Comparison of ENCODE assay signal across 1 cellular context in the genomic region with DNA sequence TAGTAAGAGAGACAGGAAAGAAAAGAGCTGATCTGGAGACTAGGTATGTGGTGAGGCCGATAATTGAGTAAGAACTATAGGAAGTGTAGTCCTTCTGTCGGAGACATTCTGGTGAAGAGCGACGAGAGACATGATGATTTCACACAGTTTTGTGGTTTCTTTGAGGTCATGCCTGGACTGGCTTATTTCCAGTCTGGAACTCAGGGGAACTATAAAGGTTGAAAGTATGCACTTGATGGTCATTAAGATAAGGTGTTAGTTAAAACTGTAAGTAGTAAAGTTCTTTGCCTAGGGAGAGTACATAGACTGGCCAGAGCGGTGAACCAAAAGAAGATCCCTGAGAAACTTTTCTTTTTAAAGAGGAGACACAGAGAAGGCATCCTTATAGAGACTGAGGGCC.
TF ChIP-seq lines count a peak whose summit lies in the region.

No MANE protein-coding gene starts in this region.

TF ChIP-seq in HEK293, 187 proteins besides CTCF, POLR2A, EP300 and RAD21 (continues in another document):
- TF ChIP-seq, protein P1, sequence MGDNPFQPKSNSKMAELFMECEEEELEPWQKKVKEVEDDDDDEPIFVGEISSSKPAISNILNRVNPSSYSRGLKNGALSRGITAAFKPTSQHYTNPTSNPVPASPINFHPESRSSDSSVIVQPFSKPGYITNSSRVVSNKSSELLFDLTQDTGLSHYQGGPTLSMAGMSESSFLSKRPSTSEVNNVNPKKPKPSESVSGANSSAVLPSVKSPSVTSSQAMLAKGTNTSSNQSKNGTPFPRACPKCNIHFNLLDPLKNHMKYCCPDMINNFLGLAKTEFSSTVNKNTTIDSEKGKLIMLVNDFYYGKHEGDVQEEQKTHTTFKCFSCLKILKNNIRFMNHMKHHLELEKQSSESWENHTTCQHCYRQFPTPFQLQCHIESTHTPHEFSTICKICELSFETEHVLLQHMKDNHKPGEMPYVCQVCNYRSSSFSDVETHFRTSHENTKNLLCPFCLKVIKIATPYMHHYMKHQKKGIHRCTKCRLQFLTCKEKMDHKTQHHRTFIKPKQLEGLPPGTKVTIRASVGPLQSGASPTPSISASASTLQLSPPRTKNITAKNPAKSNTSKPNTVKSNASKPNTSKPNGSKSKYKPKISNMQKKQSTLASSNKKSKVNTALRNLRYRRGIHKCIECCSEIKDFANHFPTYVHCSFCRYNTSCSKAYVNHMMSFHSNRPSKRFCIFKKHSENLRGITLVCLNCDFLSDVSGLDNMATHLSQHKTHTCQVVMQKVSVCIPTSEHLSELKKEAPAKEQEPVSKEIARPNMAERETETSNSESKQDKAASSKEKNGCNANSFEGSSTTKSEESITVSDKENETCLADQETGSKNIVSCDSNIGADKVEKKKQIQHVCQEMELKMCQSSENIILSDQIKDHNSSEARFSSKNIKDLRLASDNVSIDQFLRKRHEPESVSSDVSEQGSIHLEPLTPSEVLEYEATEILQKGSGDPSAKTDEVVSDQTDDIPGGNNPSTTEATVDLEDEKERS (tag by site-specific recombination; IDR thresholded peaks at IDR 0.05), result no peak
- TF ChIP-seq ZNF211 (tag by site-specific recombination; IDR thresholded peaks at IDR 0.05; ENCODE audit: low read depth) (no peak), SP2 (tag by site-specific recombination; IDR thresholded peaks at IDR 0.05) (no peak), ZNF555 (tag by site-specific recombination; conservative IDR thresholded peaks at IDR 0.05) (no peak), ZNF155 (tag by site-specific recombination; IDR thresholded peaks at IDR 0.05) (no peak), ZNF561 (tag by site-specific recombination; IDR thresholded peaks at IDR 0.05; ENCODE audit: borderline replicate concordance) (peak; percentile 71), PATZ1 (tag by site-specific recombination; IDR thresholded peaks at IDR 0.05) (peak; percentile 43), ZNF629 (tag by site-specific recombination; IDR thresholded peaks at IDR 0.05) (peak; percentile 97), ZXDB (tag by site-specific recombination; IDR thresholded peaks at IDR 0.05) (peak; percentile 95), ZNF510 (tag by site-specific recombination; IDR thresholded peaks at IDR 0.05; ENCODE audit: insufficient replicate concordance) (no peak), WT1 (tag by site-specific recombination; IDR thresholded peaks at IDR 0.05) (peak; percentile 83), OSR2 (tag by site-specific recombination; IDR thresholded peaks at IDR 0.05) (peak; percentile 95), KLF8 (tag by site-specific recombination; IDR thresholded peaks at IDR 0.05) (peak; percentile 94), ZNF747 (tag by site-specific recombination; IDR thresholded peaks at IDR 0.05) (no peak), TCF7L2 (IDR thresholded peaks at IDR 0.05; ENCODE audit: borderline replicate concordance, low read depth, low read length) (peak; percentile 95), ZNF404 (tag by site-specific recombination; IDR thresholded peaks at IDR 0.05) (no peak), IKZF3 (tag by site-specific recombination; IDR thresholded peaks at IDR 0.05) (peak; percentile 81), KLF16 (tag by site-specific recombination; IDR thresholded peaks at IDR 0.05) (no peak; the same call in 1 of the 2 replicates), SP3 (tag by site-specific recombination; IDR thresholded peaks at IDR 0.05) (peak; percentile 41), ZBTB44 (tag by site-specific recombination; IDR thresholded peaks at IDR 0.05) (peak; percentile 92), ZSCAN23 (tag by site-specific recombination; IDR thresholded peaks at IDR 0.05) (peak; percentile 85; the same call in 1 of the 2 replicates), ZNF548 (tag by site-specific recombination; IDR thresholded peaks at IDR 0.05) (no peak), GLI2 (tag by site-specific recombination; IDR thresholded peaks at IDR 0.05; ENCODE audit: borderline replicate concordance, low read depth) (peak; percentile 91), SETDB1 (IDR thresholded peaks at IDR 0.05; ENCODE audit: insufficient read length, low read length) (no peak), ZNF391 (tag by site-specific recombination; IDR thresholded peaks at IDR 0.05; ENCODE audit: borderline replicate concordance, low read depth) (peak; percentile 71; the same call in 1 of the 2 replicates), ZNF24 (tag by site-specific recombination; IDR thresholded peaks at IDR 0.05) (peak; percentile 91), TSHZ1 (tag by site-specific recombination; IDR thresholded peaks at IDR 0.05; ENCODE audit: borderline replicate concordance) (peak; percentile 88; the same call in 1 of the 2 replicates), FEZF1 (tag by site-specific recombination; IDR thresholded peaks at IDR 0.05) (peak; percentile 92), ZNF433 (tag by site-specific recombination; IDR thresholded peaks at IDR 0.05; ENCODE audit: low read depth) (no peak), ZNF777 (tag by site-specific recombination; IDR thresholded peaks at IDR 0.05; ENCODE audit: borderline replicate concordance) (no peak), ZFP37 (tag by site-specific recombination; IDR thresholded peaks at IDR 0.05) (peak; percentile 75), ZNF202 (tag by site-specific recombination; IDR thresholded peaks at IDR 0.05; ENCODE audit: borderline replicate concordance) (no peak), ZNF394 (tag by site-specific recombination; IDR thresholded peaks at IDR 0.05; ENCODE audit: borderline replicate concordance) (peak; percentile 67)
- TF ChIP-seq, protein P2, sequence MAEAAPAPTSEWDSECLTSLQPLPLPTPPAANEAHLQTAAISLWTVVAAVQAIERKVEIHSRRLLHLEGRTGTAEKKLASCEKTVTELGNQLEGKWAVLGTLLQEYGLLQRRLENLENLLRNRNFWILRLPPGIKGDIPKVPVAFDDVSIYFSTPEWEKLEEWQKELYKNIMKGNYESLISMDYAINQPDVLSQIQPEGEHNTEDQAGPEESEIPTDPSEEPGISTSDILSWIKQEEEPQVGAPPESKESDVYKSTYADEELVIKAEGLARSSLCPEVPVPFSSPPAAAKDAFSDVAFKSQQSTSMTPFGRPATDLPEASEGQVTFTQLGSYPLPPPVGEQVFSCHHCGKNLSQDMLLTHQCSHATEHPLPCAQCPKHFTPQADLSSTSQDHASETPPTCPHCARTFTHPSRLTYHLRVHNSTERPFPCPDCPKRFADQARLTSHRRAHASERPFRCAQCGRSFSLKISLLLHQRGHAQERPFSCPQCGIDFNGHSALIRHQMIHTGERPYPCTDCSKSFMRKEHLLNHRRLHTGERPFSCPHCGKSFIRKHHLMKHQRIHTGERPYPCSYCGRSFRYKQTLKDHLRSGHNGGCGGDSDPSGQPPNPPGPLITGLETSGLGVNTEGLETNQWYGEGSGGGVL (tag by site-specific recombination; IDR thresholded peaks at IDR 0.05), result peak; percentile 33
- TF ChIP-seq, protein P3, sequence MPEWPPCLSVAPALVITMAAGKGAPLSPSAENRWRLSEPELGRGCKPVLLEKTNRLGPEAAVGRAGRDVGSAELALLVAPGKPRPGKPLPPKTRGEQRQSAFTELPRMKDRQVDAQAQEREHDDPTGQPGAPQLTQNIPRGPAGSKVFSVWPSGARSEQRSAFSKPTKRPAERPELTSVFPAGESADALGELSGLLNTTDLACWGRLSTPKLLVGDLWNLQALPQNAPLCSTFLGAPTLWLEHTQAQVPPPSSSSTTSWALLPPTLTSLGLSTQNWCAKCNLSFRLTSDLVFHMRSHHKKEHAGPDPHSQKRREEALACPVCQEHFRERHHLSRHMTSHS (tag by site-specific recombination; IDR thresholded peaks at IDR 0.05), result no peak
- TF ChIP-seq, protein P4, sequence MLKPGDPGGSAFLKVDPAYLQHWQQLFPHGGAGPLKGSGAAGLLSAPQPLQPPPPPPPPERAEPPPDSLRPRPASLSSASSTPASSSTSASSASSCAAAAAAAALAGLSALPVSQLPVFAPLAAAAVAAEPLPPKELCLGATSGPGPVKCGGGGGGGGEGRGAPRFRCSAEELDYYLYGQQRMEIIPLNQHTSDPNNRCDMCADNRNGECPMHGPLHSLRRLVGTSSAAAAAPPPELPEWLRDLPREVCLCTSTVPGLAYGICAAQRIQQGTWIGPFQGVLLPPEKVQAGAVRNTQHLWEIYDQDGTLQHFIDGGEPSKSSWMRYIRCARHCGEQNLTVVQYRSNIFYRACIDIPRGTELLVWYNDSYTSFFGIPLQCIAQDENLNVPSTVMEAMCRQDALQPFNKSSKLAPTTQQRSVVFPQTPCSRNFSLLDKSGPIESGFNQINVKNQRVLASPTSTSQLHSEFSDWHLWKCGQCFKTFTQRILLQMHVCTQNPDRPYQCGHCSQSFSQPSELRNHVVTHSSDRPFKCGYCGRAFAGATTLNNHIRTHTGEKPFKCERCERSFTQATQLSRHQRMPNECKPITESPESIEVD (tag by site-specific recombination; IDR thresholded peaks at IDR 0.05), result peak; percentile 93
- TF ChIP-seq, protein P5, sequence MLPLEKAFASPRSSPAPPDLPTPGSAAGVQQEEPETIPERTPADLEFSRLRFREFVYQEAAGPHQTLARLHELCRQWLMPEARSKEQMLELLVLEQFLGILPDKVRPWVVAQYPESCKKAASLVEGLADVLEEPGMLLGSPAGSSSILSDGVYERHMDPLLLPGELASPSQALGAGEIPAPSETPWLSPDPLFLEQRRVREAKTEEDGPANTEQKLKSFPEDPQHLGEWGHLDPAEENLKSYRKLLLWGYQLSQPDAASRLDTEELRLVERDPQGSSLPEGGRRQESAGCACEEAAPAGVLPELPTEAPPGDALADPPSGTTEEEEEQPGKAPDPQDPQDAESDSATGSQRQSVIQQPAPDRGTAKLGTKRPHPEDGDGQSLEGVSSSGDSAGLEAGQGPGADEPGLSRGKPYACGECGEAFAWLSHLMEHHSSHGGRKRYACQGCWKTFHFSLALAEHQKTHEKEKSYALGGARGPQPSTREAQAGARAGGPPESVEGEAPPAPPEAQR (tag by site-specific recombination; IDR thresholded peaks at IDR 0.05), result no peak
